13 cellular contexts compared by ENCODE assay signal in genomic region chr10:8331387-8331786, GRCh38.
DNase-seq lines count a peak whose midpoint lies in the region; ATAC-seq and TF ChIP-seq lines count a peak whose summit lies in the region.
"Had no signal": no experiment of that assay in that cellular context is flagged by ENCODE, and none has a peak within 500 bp of the region (broad histone marks: within the 10 kb centered on the region; RNA-seq: fewer than 3 reads in every experiment).

No MANE protein-coding gene starts in this region.

- H3K36me3 ChIP-seq in thymus (ENCODE audit: control insufficient read depth, insufficient read depth) (no peaks in the 10 kb centered on the region), BE2C (no peaks in the 10 kb centered on the region)

- TF ChIP-seq CTCF in BE2C (IDR thresholded peaks at IDR 0.05; ENCODE audit: low read depth, low read length) = no peak

- peak overlapping the region; percentile 91 for H3K27ac ChIP-seq in thymus (ENCODE audit: low read depth)
- H3K27ac ChIP-seq: parathyroid adenoma had no signal

- ATAC-seq in GM21381 (IDR thresholded peaks at IDR 0.05; ENCODE audit: unreplicated experiment) = no peak

- H3K4me3 ChIP-seq in thymus (ENCODE audit: low read length) = peak overlapping the region; percentile 49
- H3K4me3 ChIP-seq in BE2C (ENCODE audit: low read depth, low read length) = no peak overlapping the region; the same call in 1 of the 2 replicates

- H3K27me3 ChIP-seq in thymus (ENCODE audit: control insufficient read depth, insufficient read depth) (no peaks in the 10 kb centered on the region), BE2C (no peaks in the 10 kb centered on the region)

- peak; percentile 13 for DNase-seq in stimulated activated CD4-positive, alpha-beta T cell treated with anti-CD3 and anti-CD28 coated beads, Interleukin-2, amount 100 ng/mL, for 4 hours (ENCODE audit: low read depth)
- DNase-seq in stimulated activated CD4-positive, alpha-beta T cell treated with anti-CD3 and anti-CD28 coated beads, Interleukin-12 subunit alpha, Interleukin-12 subunit beta, amount 100 ng/mL, for 4 hours = no peak
- peak; percentile 4 for DNase-seq in activated CD8-positive, alpha-beta memory T cell treated with anti-CD3 and anti-CD28 coated beads, Interleukin-2, amount 50 U/mL, for 1 hour (ENCODE audit: extremely low read depth)
- peak; percentile 21 for DNase-seq in effector CD8-positive, alpha-beta T cell (lab: John Stamatoyannopoulos, UW)
- no peak for DNase-seq in amniotic stem cell (lab: John Stamatoyannopoulos, UW)
- DNase-seq in BE2C = no peak
- DNase-seq: HFFc6, NCI-H1092, NCI-H345, SW 1271 had no signal

- 3% methylated on average over 14 of the region's 14 CpGs for WGBS in thymus

- peaks cover 33% of the 10 kb centered on the region for H3K4me1 ChIP-seq in thymus (ENCODE audit: control insufficient read depth, insufficient read depth, low read length)
- H3K4me1 ChIP-seq in BE2C = no peaks in the 10 kb centered on the region
- H3K4me1 ChIP-seq: parathyroid adenoma had no signal

- H3K9me3 ChIP-seq in thymus (ENCODE audit: control insufficient read depth) (no peaks in the 10 kb centered on the region), BE2C (no peaks in the 10 kb centered on the region)

Comparison
In these comparisons a context has a peak if more than half of its experiments do, and no peak if none do; other contexts are left out.
1. DNase-seq: peak in stimulated activated CD4-positive, alpha-beta T cell treated with anti-CD3 and anti-CD28 coated beads, Interleukin-2, amount 100 ng/mL, for 4 hours (single experiment), activated CD8-positive, alpha-beta memory T cell treated with anti-CD3 and anti-CD28 coated beads, Interleukin-2, amount 50 U/mL, for 1 hour (single experiment) and effector CD8-positive, alpha-beta T cell (single experiment); none in stimulated activated CD4-positive, alpha-beta T cell treated with anti-CD3 and anti-CD28 coated beads, Interleukin-12 subunit alpha, Interleukin-12 subunit beta, amount 100 ng/mL, for 4 hours (single experiment), amniotic stem cell (single experiment) and BE2C (single experiment).